Comparison of ENCODE assay signal across 2 cellular contexts in the genomic region with DNA sequence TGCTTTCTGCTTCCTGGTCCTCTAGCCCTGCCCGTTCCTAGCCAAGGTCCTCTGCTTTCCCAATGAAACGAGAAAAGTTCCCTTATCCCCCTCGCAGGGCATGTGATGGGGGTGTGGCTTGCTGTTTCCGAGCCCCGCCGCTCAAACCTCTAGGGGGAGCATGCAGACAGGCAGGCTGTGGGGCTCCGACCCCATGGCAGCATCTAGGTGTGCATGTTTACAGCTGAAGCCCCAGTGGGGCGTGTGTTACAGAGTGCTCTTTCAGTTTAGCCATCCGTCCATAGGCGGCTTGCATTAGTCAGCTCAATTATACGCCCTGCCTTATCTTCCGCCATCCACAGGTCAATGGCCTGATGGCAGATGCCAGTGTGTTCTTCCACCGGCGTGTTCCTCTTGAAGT.
TF ChIP-seq lines count a peak whose summit lies in the region.

No MANE protein-coding gene starts in this region.

TF ChIP-seq in GM23338, 12 proteins besides CTCF, POLR2A, EP300 and RAD21 (continued from another document):
- TF ChIP-seq ZNF462 (CRISPR knock-in tag; IDR thresholded peaks at IDR 0.05) (no peak), EZH2phosphoT487 (IDR thresholded peaks at IDR 0.05; ENCODE audit: unreplicated experiment) (no peak), ZNF331 (CRISPR knock-in tag; IDR thresholded peaks at IDR 0.05; ENCODE audit: low read depth) (no peak), ETS1 (IDR thresholded peaks at IDR 0.05) (no peak)

TF ChIP-seq in K562, 482 proteins besides CTCF, POLR2A, EP300 and RAD21 (continued from another document and continues in another):
- TF ChIP-seq, protein P1, sequence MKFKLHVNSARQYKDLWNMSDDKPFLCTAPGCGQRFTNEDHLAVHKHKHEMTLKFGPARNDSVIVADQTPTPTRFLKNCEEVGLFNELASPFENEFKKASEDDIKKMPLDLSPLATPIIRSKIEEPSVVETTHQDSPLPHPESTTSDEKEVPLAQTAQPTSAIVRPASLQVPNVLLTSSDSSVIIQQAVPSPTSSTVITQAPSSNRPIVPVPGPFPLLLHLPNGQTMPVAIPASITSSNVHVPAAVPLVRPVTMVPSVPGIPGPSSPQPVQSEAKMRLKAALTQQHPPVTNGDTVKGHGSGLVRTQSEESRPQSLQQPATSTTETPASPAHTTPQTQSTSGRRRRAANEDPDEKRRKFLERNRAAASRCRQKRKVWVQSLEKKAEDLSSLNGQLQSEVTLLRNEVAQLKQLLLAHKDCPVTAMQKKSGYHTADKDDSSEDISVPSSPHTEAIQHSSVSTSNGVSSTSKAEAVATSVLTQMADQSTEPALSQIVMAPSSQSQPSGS (CRISPR knock-in tag; IDR thresholded peaks at IDR 0.05): no peak
- TF ChIP-seq, protein P2, sequence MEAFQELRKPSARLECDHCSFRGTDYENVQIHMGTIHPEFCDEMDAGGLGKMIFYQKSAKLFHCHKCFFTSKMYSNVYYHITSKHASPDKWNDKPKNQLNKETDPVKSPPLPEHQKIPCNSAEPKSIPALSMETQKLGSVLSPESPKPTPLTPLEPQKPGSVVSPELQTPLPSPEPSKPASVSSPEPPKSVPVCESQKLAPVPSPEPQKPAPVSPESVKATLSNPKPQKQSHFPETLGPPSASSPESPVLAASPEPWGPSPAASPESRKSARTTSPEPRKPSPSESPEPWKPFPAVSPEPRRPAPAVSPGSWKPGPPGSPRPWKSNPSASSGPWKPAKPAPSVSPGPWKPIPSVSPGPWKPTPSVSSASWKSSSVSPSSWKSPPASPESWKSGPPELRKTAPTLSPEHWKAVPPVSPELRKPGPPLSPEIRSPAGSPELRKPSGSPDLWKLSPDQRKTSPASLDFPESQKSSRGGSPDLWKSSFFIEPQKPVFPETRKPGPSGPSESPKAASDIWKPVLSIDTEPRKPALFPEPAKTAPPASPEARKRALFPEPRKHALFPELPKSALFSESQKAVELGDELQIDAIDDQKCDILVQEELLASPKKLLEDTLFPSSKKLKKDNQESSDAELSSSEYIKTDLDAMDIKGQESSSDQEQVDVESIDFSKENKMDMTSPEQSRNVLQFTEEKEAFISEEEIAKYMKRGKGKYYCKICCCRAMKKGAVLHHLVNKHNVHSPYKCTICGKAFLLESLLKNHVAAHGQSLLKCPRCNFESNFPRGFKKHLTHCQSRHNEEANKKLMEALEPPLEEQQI (IDR thresholded peaks at IDR 0.05): no peak
- TF ChIP-seq BRF1 (IDR thresholded peaks at IDR 0.05; ENCODE audit: borderline replicate concordance, extremely low read depth, insufficient read length): no peak
- TF ChIP-seq ESRRA (IDR thresholded peaks at IDR 0.05; ENCODE audit: borderline replicate concordance, low read depth): no peak
- TF ChIP-seq RCOR1 (IDR thresholded peaks at IDR 0.05; ENCODE audit: borderline replicate concordance in 1 of 2, low read depth in 2 of 2, low read length in 2 of 2): peak in 1 of 2 experiments; percentile 13; a peak in 1 of 4 replicates
- TF ChIP-seq TFAP4 (CRISPR knock-in tag; IDR thresholded peaks at IDR 0.05; ENCODE audit: borderline replicate concordance): peak; percentile 49; the same call in 1 of the 2 replicates
- peak; percentile 38; the same call in 1 of the 2 replicates for TF ChIP-seq USF1 (CRISPR knock-in tag; IDR thresholded peaks at IDR 0.05)
- no peak for TF ChIP-seq TRIM28 (IDR thresholded peaks at IDR 0.05)
- TF ChIP-seq ZBTB11 (CRISPR knock-in tag; IDR thresholded peaks at IDR 0.05): no peak
- TF ChIP-seq TCF15 (CRISPR knock-in tag; IDR thresholded peaks at IDR 0.05): no peak
- no peak for TF ChIP-seq RFX5 (IDR thresholded peaks at IDR 0.05; ENCODE audit: low read depth, low read length)
- no peak for TF ChIP-seq SRF (CRISPR knock-in tag; IDR thresholded peaks at IDR 0.05)
- TF ChIP-seq, protein P3, sequence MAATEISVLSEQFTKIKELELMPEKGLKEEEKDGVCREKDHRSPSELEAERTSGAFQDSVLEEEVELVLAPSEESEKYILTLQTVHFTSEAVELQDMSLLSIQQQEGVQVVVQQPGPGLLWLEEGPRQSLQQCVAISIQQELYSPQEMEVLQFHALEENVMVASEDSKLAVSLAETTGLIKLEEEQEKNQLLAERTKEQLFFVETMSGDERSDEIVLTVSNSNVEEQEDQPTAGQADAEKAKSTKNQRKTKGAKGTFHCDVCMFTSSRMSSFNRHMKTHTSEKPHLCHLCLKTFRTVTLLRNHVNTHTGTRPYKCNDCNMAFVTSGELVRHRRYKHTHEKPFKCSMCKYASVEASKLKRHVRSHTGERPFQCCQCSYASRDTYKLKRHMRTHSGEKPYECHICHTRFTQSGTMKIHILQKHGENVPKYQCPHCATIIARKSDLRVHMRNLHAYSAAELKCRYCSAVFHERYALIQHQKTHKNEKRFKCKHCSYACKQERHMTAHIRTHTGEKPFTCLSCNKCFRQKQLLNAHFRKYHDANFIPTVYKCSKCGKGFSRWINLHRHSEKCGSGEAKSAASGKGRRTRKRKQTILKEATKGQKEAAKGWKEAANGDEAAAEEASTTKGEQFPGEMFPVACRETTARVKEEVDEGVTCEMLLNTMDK (IDR thresholded peaks at IDR 0.05; ENCODE audit: borderline replicate concordance, insufficient read depth, low read depth, low read length, poor library complexity, severe bottlenecking): peak; percentile 23
- TF ChIP-seq MAZ (CRISPR knock-in tag; conservative IDR thresholded peaks at IDR 0.05 in 1 of 2, IDR thresholded peaks at IDR 0.05 in 1 of 2): 0 out of 4 replicates have a peak, but pooled peaks of 1 of the 2 experiments have one; percentile 18
- no peak for TF ChIP-seq RBM15 (IDR thresholded peaks at IDR 0.05; ENCODE audit: insufficient read depth, low read length)
- TF ChIP-seq HDAC2 (IDR thresholded peaks at IDR 0.05): no peak
- TF ChIP-seq RBM14 (IDR thresholded peaks at IDR 0.05; ENCODE audit: borderline replicate concordance, insufficient read depth, low read depth, low read length): no peak
- TF ChIP-seq HDAC8 (tag; IDR thresholded peaks at IDR 0.05): no peak
- TF ChIP-seq, protein P4, sequence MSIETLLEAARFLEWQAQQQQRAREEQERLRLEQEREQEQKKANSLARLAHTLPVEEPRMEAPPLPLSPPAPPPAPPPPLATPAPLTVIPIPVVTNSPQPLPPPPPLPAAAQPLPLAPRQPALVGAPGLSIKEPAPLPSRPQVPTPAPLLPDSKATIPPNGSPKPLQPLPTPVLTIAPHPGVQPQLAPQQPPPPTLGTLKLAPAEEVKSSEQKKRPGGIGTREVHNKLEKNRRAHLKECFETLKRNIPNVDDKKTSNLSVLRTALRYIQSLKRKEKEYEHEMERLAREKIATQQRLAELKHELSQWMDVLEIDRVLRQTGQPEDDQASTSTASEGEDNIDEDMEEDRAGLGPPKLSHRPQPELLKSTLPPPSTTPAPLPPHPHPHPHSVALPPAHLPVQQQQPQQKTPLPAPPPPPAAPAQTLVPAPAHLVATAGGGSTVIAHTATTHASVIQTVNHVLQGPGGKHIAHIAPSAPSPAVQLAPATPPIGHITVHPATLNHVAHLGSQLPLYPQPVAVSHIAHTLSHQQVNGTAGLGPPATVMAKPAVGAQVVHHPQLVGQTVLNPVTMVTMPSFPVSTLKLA (conservative IDR thresholded peaks at IDR 0.05): peak in 1 of 2 experiments; percentile 24; a peak in 1 of 4 replicates
- TF ChIP-seq, protein P5, sequence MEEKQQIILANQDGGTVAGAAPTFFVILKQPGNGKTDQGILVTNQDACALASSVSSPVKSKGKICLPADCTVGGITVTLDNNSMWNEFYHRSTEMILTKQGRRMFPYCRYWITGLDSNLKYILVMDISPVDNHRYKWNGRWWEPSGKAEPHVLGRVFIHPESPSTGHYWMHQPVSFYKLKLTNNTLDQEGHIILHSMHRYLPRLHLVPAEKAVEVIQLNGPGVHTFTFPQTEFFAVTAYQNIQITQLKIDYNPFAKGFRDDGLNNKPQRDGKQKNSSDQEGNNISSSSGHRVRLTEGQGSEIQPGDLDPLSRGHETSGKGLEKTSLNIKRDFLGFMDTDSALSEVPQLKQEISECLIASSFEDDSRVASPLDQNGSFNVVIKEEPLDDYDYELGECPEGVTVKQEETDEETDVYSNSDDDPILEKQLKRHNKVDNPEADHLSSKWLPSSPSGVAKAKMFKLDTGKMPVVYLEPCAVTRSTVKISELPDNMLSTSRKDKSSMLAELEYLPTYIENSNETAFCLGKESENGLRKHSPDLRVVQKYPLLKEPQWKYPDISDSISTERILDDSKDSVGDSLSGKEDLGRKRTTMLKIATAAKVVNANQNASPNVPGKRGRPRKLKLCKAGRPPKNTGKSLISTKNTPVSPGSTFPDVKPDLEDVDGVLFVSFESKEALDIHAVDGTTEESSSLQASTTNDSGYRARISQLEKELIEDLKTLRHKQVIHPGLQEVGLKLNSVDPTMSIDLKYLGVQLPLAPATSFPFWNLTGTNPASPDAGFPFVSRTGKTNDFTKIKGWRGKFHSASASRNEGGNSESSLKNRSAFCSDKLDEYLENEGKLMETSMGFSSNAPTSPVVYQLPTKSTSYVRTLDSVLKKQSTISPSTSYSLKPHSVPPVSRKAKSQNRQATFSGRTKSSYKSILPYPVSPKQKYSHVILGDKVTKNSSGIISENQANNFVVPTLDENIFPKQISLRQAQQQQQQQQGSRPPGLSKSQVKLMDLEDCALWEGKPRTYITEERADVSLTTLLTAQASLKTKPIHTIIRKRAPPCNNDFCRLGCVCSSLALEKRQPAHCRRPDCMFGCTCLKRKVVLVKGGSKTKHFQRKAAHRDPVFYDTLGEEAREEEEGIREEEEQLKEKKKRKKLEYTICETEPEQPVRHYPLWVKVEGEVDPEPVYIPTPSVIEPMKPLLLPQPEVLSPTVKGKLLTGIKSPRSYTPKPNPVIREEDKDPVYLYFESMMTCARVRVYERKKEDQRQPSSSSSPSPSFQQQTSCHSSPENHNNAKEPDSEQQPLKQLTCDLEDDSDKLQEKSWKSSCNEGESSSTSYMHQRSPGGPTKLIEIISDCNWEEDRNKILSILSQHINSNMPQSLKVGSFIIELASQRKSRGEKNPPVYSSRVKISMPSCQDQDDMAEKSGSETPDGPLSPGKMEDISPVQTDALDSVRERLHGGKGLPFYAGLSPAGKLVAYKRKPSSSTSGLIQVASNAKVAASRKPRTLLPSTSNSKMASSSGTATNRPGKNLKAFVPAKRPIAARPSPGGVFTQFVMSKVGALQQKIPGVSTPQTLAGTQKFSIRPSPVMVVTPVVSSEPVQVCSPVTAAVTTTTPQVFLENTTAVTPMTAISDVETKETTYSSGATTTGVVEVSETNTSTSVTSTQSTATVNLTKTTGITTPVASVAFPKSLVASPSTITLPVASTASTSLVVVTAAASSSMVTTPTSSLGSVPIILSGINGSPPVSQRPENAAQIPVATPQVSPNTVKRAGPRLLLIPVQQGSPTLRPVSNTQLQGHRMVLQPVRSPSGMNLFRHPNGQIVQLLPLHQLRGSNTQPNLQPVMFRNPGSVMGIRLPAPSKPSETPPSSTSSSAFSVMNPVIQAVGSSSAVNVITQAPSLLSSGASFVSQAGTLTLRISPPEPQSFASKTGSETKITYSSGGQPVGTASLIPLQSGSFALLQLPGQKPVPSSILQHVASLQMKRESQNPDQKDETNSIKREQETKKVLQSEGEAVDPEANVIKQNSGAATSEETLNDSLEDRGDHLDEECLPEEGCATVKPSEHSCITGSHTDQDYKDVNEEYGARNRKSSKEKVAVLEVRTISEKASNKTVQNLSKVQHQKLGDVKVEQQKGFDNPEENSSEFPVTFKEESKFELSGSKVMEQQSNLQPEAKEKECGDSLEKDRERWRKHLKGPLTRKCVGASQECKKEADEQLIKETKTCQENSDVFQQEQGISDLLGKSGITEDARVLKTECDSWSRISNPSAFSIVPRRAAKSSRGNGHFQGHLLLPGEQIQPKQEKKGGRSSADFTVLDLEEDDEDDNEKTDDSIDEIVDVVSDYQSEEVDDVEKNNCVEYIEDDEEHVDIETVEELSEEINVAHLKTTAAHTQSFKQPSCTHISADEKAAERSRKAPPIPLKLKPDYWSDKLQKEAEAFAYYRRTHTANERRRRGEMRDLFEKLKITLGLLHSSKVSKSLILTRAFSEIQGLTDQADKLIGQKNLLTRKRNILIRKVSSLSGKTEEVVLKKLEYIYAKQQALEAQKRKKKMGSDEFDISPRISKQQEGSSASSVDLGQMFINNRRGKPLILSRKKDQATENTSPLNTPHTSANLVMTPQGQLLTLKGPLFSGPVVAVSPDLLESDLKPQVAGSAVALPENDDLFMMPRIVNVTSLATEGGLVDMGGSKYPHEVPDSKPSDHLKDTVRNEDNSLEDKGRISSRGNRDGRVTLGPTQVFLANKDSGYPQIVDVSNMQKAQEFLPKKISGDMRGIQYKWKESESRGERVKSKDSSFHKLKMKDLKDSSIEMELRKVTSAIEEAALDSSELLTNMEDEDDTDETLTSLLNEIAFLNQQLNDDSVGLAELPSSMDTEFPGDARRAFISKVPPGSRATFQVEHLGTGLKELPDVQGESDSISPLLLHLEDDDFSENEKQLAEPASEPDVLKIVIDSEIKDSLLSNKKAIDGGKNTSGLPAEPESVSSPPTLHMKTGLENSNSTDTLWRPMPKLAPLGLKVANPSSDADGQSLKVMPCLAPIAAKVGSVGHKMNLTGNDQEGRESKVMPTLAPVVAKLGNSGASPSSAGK (IDR thresholded peaks at IDR 0.05): peak; percentile 50
- no peak for TF ChIP-seq ZNF143 (CRISPR knock-in tag; IDR thresholded peaks at IDR 0.05)
